In the genomic region with DNA sequence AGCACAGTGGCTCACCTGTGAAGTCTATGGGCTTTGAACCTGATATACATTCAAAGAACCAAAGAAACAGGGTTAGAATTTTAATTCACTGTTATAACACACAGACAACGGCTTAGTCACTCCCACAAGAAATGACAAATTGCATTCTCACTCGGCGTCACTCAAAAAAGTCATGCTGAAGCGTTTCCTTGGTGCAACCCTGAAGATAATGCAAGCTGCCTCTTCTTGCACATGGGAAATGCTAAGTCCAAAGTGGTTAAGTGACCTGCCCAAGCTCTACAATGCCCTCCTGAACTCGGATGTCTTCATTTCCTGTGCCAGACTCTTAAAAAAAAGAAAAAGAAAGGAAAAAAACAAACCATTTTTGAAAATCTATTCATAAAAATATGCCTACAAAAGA, we compare ENCODE assay signal across 1 cellular context.
TF ChIP-seq lines count a peak whose summit lies in the region.

No MANE protein-coding gene starts in this region.

TF ChIP-seq in WTC11, 78 proteins besides CTCF, POLR2A, EP300 and RAD21:
- no peak for TF ChIP-seq JAZF1 (CRISPR knock-in tag; IDR thresholded peaks at IDR 0.05)
- TF ChIP-seq NFATC4 (CRISPR knock-in tag; IDR thresholded peaks at IDR 0.05), result no peak
- TF ChIP-seq, protein P1, sequence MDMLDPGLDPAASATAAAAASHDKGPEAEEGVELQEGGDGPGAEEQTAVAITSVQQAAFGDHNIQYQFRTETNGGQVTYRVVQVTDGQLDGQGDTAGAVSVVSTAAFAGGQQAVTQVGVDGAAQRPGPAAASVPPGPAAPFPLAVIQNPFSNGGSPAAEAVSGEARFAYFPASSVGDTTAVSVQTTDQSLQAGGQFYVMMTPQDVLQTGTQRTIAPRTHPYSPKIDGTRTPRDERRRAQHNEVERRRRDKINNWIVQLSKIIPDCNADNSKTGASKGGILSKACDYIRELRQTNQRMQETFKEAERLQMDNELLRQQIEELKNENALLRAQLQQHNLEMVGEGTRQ (CRISPR knock-in tag; IDR thresholded peaks at IDR 0.05), result no peak
